ENCODE assay signal across 16 cellular contexts in genomic region chr13:22176968-22177545, GRCh38.
DNase-seq lines count a peak whose midpoint lies in the region; TF ChIP-seq lines count a peak whose summit lies in the region.
"Had no signal": no experiment of that assay in that cellular context is flagged by ENCODE, and none has a peak within 500 bp of the region (broad histone marks: within the 10 kb centered on the region; RNA-seq: fewer than 3 reads in every experiment).

No MANE protein-coding gene starts in this region.

- H3K4me1 ChIP-seq in ascending aorta: no peaks in the 10 kb centered on the region
- H3K4me1 ChIP-seq: Caco-2 had no signal

- intact Hi-C loops in ascending aorta (cut with DNase I): no loop called here

- peak overlapping the region; percentile 17 for H3K27ac Mint-ChIP-seq in mesothelial cell of epicardium
- H3K27ac Mint-ChIP-seq: T-cell had no signal

- H3K27ac ChIP-seq in ascending aorta: no peak overlapping the region
- H3K27ac ChIP-seq: C4-2B, SK-N-MC had no signal

- TF ChIP-seq CTCF in mesothelial cell of epicardium (IDR thresholded peaks at IDR 0.05; ENCODE audit: unreplicated experiment) (no peak), ascending aorta (IDR thresholded peaks at IDR 0.05) (no peak)

- DNase-seq in DMS53 (lab: John Stamatoyannopoulos, UW) (peak; percentile 54), DMS53 treated with DMSO at 0.1 percent for 48 hours (lab: John Stamatoyannopoulos, UW; ENCODE audit: unreplicated experiment) (no peak), MG63 (peak; percentile 15), NCI-H510A (lab: John Stamatoyannopoulos, UW) (peak; percentile 1), mesothelial cell of epicardium (ENCODE audit: low spot score in 2 of 2, unreplicated experiment in 2 of 2) (no peak), NCI-H146 treated with DMSO at 0.1 percent for 48 hours (lab: John Stamatoyannopoulos, UW; ENCODE audit: unreplicated experiment) (no peak), ascending aorta (ENCODE audit: low spot score in 2 of 2) (no peak)
- no peak for DNase-seq in activated CD4-positive, alpha-beta T cell treated with anti-CD3 and anti-CD28 coated beads for 1 hour
- DNase-seq: 8988T, Caco-2, HCEC 1CT, NCI-H2107, NCI-H526, T-cell had no signal

- H3K4me1 Mint-ChIP-seq in mesothelial cell of epicardium: peaks cover 17% of the 10 kb centered on the region

- H3K27me3 ChIP-seq in MG63 (no peaks in the 10 kb centered on the region), ascending aorta (no peaks in the 10 kb centered on the region)

- no peaks in the 10 kb centered on the region for H3K36me3 Mint-ChIP-seq in mesothelial cell of epicardium
- H3K36me3 Mint-ChIP-seq: T-cell had no signal

- no peaks in the 10 kb centered on the region for H3K9me3 ChIP-seq in MG63
- no peaks in the 10 kb centered on the region for H3K9me3 ChIP-seq in ascending aorta
- H3K9me3 ChIP-seq: Caco-2 had no signal

- H3K4me3 ChIP-seq in MG63 (no peak overlapping the region), ascending aorta (no peak overlapping the region)
- H3K4me3 ChIP-seq: SK-N-MC had no signal

- peaks cover 6% of the 10 kb centered on the region for H3K9me3 Mint-ChIP-seq in mesothelial cell of epicardium

- no peaks in the 10 kb centered on the region for H3K27me3 Mint-ChIP-seq in mesothelial cell of epicardium (ENCODE audit: low read depth)
- H3K27me3 Mint-ChIP-seq: T-cell had no signal

- H3K36me3 ChIP-seq in MG63 (no peaks in the 10 kb centered on the region), ascending aorta (no peaks in the 10 kb centered on the region)

- H3K4me3 Mint-ChIP-seq in mesothelial cell of epicardium: no peak overlapping the region
- H3K4me3 Mint-ChIP-seq: T-cell had no signal

Comparison
In these comparisons a context has a peak if more than half of its experiments do, and no peak if none do; other contexts are left out.
1. DNase-seq: peak in DMS53 (single experiment), MG63 (single experiment) and NCI-H510A (single experiment); none in DMS53 treated with DMSO at 0.1 percent for 48 hours (single experiment), mesothelial cell of epicardium (0 of 2), NCI-H146 treated with DMSO at 0.1 percent for 48 hours (single experiment), activated CD4-positive, alpha-beta T cell treated with anti-CD3 and anti-CD28 coated beads for 1 hour (single experiment) and ascending aorta (0 of 2).